Comparison of ENCODE assay signal across 9 cellular contexts in the genomic region with DNA sequence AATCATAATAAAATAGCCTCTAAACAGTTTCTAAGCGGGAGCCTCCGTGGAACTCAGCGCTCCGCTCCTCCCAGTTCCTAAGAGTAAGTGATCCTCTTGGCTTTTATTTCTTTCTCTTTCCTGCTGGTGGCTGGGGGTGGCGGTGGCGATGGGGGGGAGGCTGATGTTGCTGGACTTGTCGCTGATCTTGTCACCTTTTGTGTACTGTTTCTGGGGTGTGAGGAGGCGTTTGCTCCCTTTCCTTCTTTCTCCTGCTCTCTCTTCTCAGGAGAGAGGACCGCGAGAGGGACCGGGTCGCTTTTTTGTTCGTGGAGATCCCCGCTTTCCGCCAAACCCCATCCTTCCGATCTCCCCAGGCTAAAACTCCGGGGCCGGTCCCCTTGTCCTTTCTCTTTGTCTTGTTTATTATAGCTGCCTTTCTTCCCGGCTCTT. TPM values are rescaled to one million over a fixed set of nuclear protein-coding genes. Genes with fewer than 3 reads are reported as not detected.
DNase-seq lines count a peak whose midpoint lies in the region; ATAC-seq, FAIRE-seq and TF ChIP-seq lines count a peak whose summit lies in the region.
"Had no signal": no experiment of that assay in that cellular context is flagged by ENCODE, and none has a peak within 500 bp of the region (broad histone marks: within the 10 kb centered on the region; RNA-seq: fewer than 3 reads in every experiment).

No MANE protein-coding gene starts in this region.

- BruUV-seq in MCF 10A (replicated peaks; lab: Mats Ljungman, UMichigan) (no TSS peak), HepG2 (replicated peaks; lab: Mats Ljungman, UMichigan) (TSS peak; percentile 42)

- in situ Hi-C loops in HepG2 (cut with HindIII; ENCODE audit: extremely low pct_ligation_motif_present, low pct_unique_long_range_greater_than_20kb), result loop anchor here (10.0 to 25.0 kb wide), 3 partner anchors 424 to 751 kb away; no protein-coding TSS in a partner anchor

- no peak; the same call in 2 of the 3 replicates for ATAC-seq in HepG2
- ATAC-seq in HG03378 (IDR thresholded peaks at IDR 0.05; ENCODE audit: unreplicated experiment), result no peak

- intact Hi-C loops in MCF 10A (cut with micrococcal nuclease) (loop anchor here (2.0 kb wide), 1 partner anchor 134 kb away; no protein-coding TSS in a partner anchor), HepG2 (cut with micrococcal nuclease; ENCODE audit: unreplicated experiment) (loop anchor here (1.0 to 10.0 kb wide), 7 partner anchors 14 to 746 kb away; no protein-coding TSS in a partner anchor), thyroid gland (cut with DNase I) (loop anchor here (5.0 kb wide), 1 partner anchor 51 kb away; no protein-coding TSS in a partner anchor)

- H2AFZ ChIP-seq in HepG2 (ENCODE audit: low read length), result no peak overlapping the region

- no peaks in the 10 kb centered on the region for H3K36me3 Mint-ChIP-seq in MCF 10A (ENCODE audit: insufficient read depth, unreplicated experiment)

- no peaks in the 10 kb centered on the region for H3K9me3 Mint-ChIP-seq in MCF 10A (ENCODE audit: unreplicated experiment)

- peak overlapping the region; percentile 72 for H3K27ac ChIP-seq in HepG2 (ENCODE audit: extremely low read length, insufficient read depth, low read length)
- H3K27ac ChIP-seq in thyroid gland, result peak overlapping the region; percentile 88 to 93 (median 92)

- peaks cover 100% of the 10 kb centered on the region for H3K27me3 Mint-ChIP-seq in MCF 10A (ENCODE audit: insufficient read depth, unreplicated experiment)

- H3K36me3 ChIP-seq in HepG2 (replicated peaks in 1 of 2; ENCODE audit: control insufficient read depth in 1 of 2, insufficient read depth in 2 of 2, low read length in 2 of 2) (no peaks in the 10 kb centered on the region), thyroid gland (no peaks in the 10 kb centered on the region)

- CTCF ChIA-PET in MCF 10A (lab: Yijun Ruan, JAX) (interaction anchor here (0.6 to 1.6 kb wide), 8 partner anchors 10 to 1657 kb away, joined by 3 to 10 read pairs (median 4); no protein-coding TSS in a partner anchor), HepG2 (lab: Yijun Ruan, JAX; ENCODE audit: low intra/inter-chr PET ratio, low total read pairs) (no interaction called here)

- H4K20me1 ChIP-seq in HepG2 (ENCODE audit: insufficient read depth, low read length), result peaks cover 10% of the 10 kb centered on the region

- peak overlapping the region; percentile 93 for H3K4me2 ChIP-seq in HepG2 (ENCODE audit: low read depth, low read length)

- H3K4me1 ChIP-seq in HepG2 (ENCODE audit: insufficient read depth, low read length), result peaks cover 59% of the 10 kb centered on the region
- H3K4me1 ChIP-seq in thyroid gland, result peaks cover 30 to 35% of the 10 kb centered on the region in 2 donors

- H3K79me2 ChIP-seq in HepG2 (ENCODE audit: insufficient read depth, low read length), result peaks cover 76% of the 10 kb centered on the region

- TF ChIP-seq POLR2A in HepG2 (IDR thresholded peaks at IDR 0.05; ENCODE audit: insufficient read depth in 1 of 2, low read depth in 2 of 2, low read length in 2 of 2), result no peak; a peak in 1 of 4 replicates
- TF ChIP-seq POLR2A in thyroid gland (IDR thresholded peaks at IDR 0.05), result peak in 1 of 2 donors; percentile 56

- H3K9me3 ChIP-seq in HepG2 (ENCODE audit: low read length) (no peaks in the 10 kb centered on the region), thyroid gland (no peaks in the 10 kb centered on the region)

- TF ChIP-seq CTCF in LNCaP clone FGC (IDR thresholded peaks at IDR 0.05; ENCODE audit: control insufficient read depth, extremely low read depth, insufficient read depth) (no peak), MCF 10A (IDR thresholded peaks at IDR 0.05; ENCODE audit: unreplicated experiment) (no peak), HepG2 (CRISPR knock-in tag; IDR thresholded peaks at IDR 0.05) (no peak), thyroid gland (IDR thresholded peaks at IDR 0.05) (no peak)

- peaks cover 15% of the 10 kb centered on the region for H3K4me1 Mint-ChIP-seq in MCF 10A (ENCODE audit: insufficient read depth, unreplicated experiment)

- H3K4me3 Mint-ChIP-seq in MCF 10A (ENCODE audit: unreplicated experiment), result peak overlapping the region; percentile 92

- TF ChIP-seq EP300 in HepG2 (IDR thresholded peaks at IDR 0.05; ENCODE audit: low read depth in 2 of 2, low read length in 2 of 2), result no peak
- no peak for TF ChIP-seq EP300 in HepG2 (CRISPR knock-in tag; IDR thresholded peaks at IDR 0.05; ENCODE audit: borderline replicate concordance)

- peak overlapping the region; percentile 79 for H3K9ac ChIP-seq in HepG2 (ENCODE audit: insufficient read depth, low read depth, low read length)

- peak overlapping the region; percentile 88 for H3K27ac Mint-ChIP-seq in MCF 10A (ENCODE audit: low read depth, unreplicated experiment)

- no peak for FAIRE-seq in HepG2 (lab: Jason Lieb, UNC)
- FAIRE-seq: islet of Langerhans had no signal

- H3K4me3 ChIP-seq in LNCaP clone FGC (ENCODE audit: low read depth, low read length) (peak overlapping the region; percentile 50), HepG2 (replicated peaks in 1 of 3; ENCODE audit: insufficient read depth in 1 of 3, low read depth in 2 of 3, low read length in 3 of 3) (peak overlapping the region; percentile 82 to 94 (median 84)), thyroid gland (replicated peaks in 1 of 3) (peak overlapping the region; percentile 11 to 56 (median 47))

- TF ChIP-seq RAD21 in HepG2 (CRISPR knock-in tag; IDR thresholded peaks at IDR 0.05), result 0 out of 2 replicates have a peak, but pooled peaks have one; percentile 10

- DNase-seq in COLO668 (lab: John Stamatoyannopoulos, UW; ENCODE audit: unreplicated experiment) (peak; percentile 60), LNCaP clone FGC (ENCODE audit: low read depth) (no peak), MCF 10A (ENCODE audit: unreplicated experiment) (no peak), HepG2 (ENCODE audit: low spot score) (no peak), thyroid gland (peak; percentile 64), cerebellum (ENCODE audit: low spot score) (no peak), SW 1271 (lab: John Stamatoyannopoulos, UW) (no peak)

- under 1% methylated on average over 19 of the region's 19 CpGs for WGBS in HepG2 (ENCODE audit: low lambda C conversion rate)
- 1% methylated on average over 19 of the region's 19 CpGs for WGBS in thyroid gland, 2 donors

- POLR2A ChIA-PET in MCF 10A (lab: Yijun Ruan, JAX) (interaction anchor here (0.6 to 4.4 kb wide), 7 partner anchors 8 to 311 kb away, joined by 3 to 31 read pairs (median 4); no protein-coding TSS in a partner anchor), HepG2 (lab: Yijun Ruan, JAX) (interaction anchor here (0.9 to 4.7 kb wide), 21 partner anchors 11 to 617 kb away, joined by 3 to 107 read pairs (median 12); no protein-coding TSS in a partner anchor)

- no peaks in the 10 kb centered on the region; a peak in 1 of 5 replicates for H3K27me3 ChIP-seq in HepG2 (ENCODE audit: control insufficient read depth in 1 of 2, insufficient read depth in 2 of 2, low read length in 2 of 2)
- no peaks in the 10 kb centered on the region for H3K27me3 ChIP-seq in thyroid gland

TF ChIP-seq in HepG2, 621 proteins besides CTCF, POLR2A, EP300 and RAD21 (continues in another document):
- TF ChIP-seq GATAD1 (CRISPR knock-in tag; IDR thresholded peaks at IDR 0.05) (0 out of 2 replicates have a peak, but pooled peaks have one; percentile 2), ZSCAN29 (CRISPR knock-in tag; conservative IDR thresholded peaks at IDR 0.05) (0 out of 2 replicates have a peak, but pooled peaks have one; percentile 3), PHF20 (CRISPR knock-in tag; IDR thresholded peaks at IDR 0.05) (0 out of 2 replicates have a peak, but pooled peaks have one; percentile 13), ZNF839 (CRISPR knock-in tag; IDR thresholded peaks at IDR 0.05; ENCODE audit: borderline replicate concordance) (no peak), POLR2AphosphoS5 (IDR thresholded peaks at IDR 0.05; ENCODE audit: low read depth, low read length) (peak; percentile 22; the same call in 1 of the 2 replicates), KLF15 (CRISPR knock-in tag; IDR thresholded peaks at IDR 0.05; ENCODE audit: borderline replicate concordance) (0 out of 2 replicates have a peak, but pooled peaks have one; percentile 10), ZSCAN25 (CRISPR knock-in tag; IDR thresholded peaks at IDR 0.05) (no peak)

RNA-seq across cellular contexts. Expression of gene PROX1, which starts 0.9 kb away (rescaled TPM):
- total RNA-seq in MCF 10A (2022), result 0.61 TPM in 2 replicates
- 30.2 and 48.5 TPM in 2 replicates for total RNA-seq in HepG2 (2016; rRNA removed; fragmentation: Illumina TruSeq; extraction: Trizol)
- 18.3 and 23.4 TPM in 2 replicates for total RNA-seq in HepG2 (2016; cell fraction: cytosol; rRNA removed; fragmentation: Illumina TruSeq; extraction: Trizol; ENCODE audit: low read depth)
- total RNA-seq in HepG2 (2016; cell fraction: insoluble cytoplasmic fraction; rRNA removed; fragmentation: Illumina TruSeq; extraction: Trizol), result 30.0 and 40.1 TPM in 2 replicates
- 37.4 and 49.2 TPM in 2 replicates for total RNA-seq in HepG2 (2016; cell fraction: membrane; rRNA removed; fragmentation: Illumina TruSeq; extraction: Trizol)
- total RNA-seq in HepG2 (2016; cell fraction: nucleus; rRNA removed; fragmentation: Illumina TruSeq; extraction: Trizol), result 48.9 and 52.6 TPM in 2 replicates
- polyA plus RNA-seq in HepG2 (2011; rRNA removed), result 10.0 and 12.3 TPM in 2 replicates
- 6.4 and 10.1 TPM in 2 replicates for polyA plus RNA-seq in HepG2 (2011; cell fraction: cytosol; rRNA removed)
- 24.5 and 25.6 TPM in 2 replicates for polyA plus RNA-seq in HepG2 (2011; cell fraction: nucleus; rRNA removed)
- polyA plus RNA-seq in HepG2 (2012), result 32.4 and 38.1 TPM in 2 replicates
- 0.63 and 0.75 TPM in 2 replicates for polyA plus RNA-seq in HepG2 (2016; cell fraction: cytosol; fragmentation: Illumina TruSeq; extraction: Trizol; ENCODE audit: low read depth)
- 32.3 and 34.3 TPM in 2 replicates for polyA plus RNA-seq in HepG2 (2016; cell fraction: insoluble cytoplasmic fraction; fragmentation: Illumina TruSeq; extraction: Trizol; ENCODE audit: low read depth)
- 2.9 and 3.5 TPM in 2 replicates for polyA plus RNA-seq in HepG2 (2016; cell fraction: membrane; fragmentation: Illumina TruSeq; extraction: Trizol; ENCODE audit: low read depth)
- 47.2 and 51.1 TPM in 2 replicates for polyA plus RNA-seq in HepG2 (2016; cell fraction: nucleus; fragmentation: Illumina TruSeq; extraction: Trizol; ENCODE audit: insufficient read depth, low read depth)
- 40.4 TPM in 1 of 2 replicates, not detected in the other for polyA minus RNA-seq in HepG2 (2011; rRNA and poly(A)+ RNA removed; ENCODE audit: low replicate concordance)
- 37.0 and 45.5 TPM in 2 replicates for polyA minus RNA-seq in HepG2 (2011; cell fraction: cytosol; rRNA and poly(A)+ RNA removed)
- 45.6 and 52.3 TPM in 2 replicates for polyA minus RNA-seq in HepG2 (2011; cell fraction: nucleus; rRNA and poly(A)+ RNA removed)
- total RNA-seq in thyroid gland, result 10 to 100 TPM; 34.6 to 51.3 (median 38.4) TPM
- total RNA-seq in cerebellum, result 12.4 TPM

Comparison
In these comparisons a context has a peak if more than half of its experiments do, and no peak if none do; other contexts are left out.
1. DNase-seq: peak in COLO668 (single experiment) and thyroid gland (2 of 2); none in LNCaP clone FGC (single experiment), MCF 10A (single experiment), HepG2 (single experiment), cerebellum (single experiment) and SW 1271 (0 of 2).
2. Peak in every context shown above with its lines, with median percentiles within 50 percentile points of each other: H3K4me3 ChIP-seq.